In genomic region chr4:108036252-108036651, GRCh38 we compare ENCODE assay signal across 9 cellular contexts. TPM values are rescaled to one million over a fixed set of nuclear protein-coding genes. Genes with fewer than 3 reads are reported as not detected.
DNase-seq lines count a peak whose midpoint lies in the region; ATAC-seq lines count a peak whose summit lies in the region.
"Had no signal": no experiment of that assay in that cellular context is flagged by ENCODE, and none has a peak within 500 bp of the region (broad histone marks: within the 10 kb centered on the region; RNA-seq: fewer than 3 reads in every experiment).

No MANE protein-coding gene starts in this region.

- H3K27me3 Mint-ChIP-seq in T-helper 17 cell, result no peaks in the 10 kb centered on the region

- H3K36me3 Mint-ChIP-seq in T-helper 17 cell (ENCODE audit: low read depth), result no peaks in the 10 kb centered on the region

- ATAC-seq in GM18502 (IDR thresholded peaks at IDR 0.05; ENCODE audit: poor library complexity, unreplicated experiment), result peak; percentile 95
- peak; percentile 97 for ATAC-seq in HG02798 (IDR thresholded peaks at IDR 0.05; ENCODE audit: poor library complexity, unreplicated experiment)
- peak; percentile 96 for ATAC-seq in T-helper 17 cell

- peak overlapping the region; percentile 78 for H3K27ac Mint-ChIP-seq in T-helper 17 cell

- DNase-seq in T-helper 17 cell, result peak in 1 of 3 donors; percentile 16
- DNase-seq in effector CD8-positive, alpha-beta T cell (lab: John Stamatoyannopoulos, UW), result peak; percentile 43
- no peak for DNase-seq in NCI-H345 (lab: John Stamatoyannopoulos, UW)
- no peak for DNase-seq in AG08395 (ENCODE audit: low spot score)
- no peak for DNase-seq in AG08396 (ENCODE audit: low spot score)
- DNase-seq in NCI-H2081 (lab: John Stamatoyannopoulos, UW), result no peak

- no peaks in the 10 kb centered on the region for H3K9me3 ChIP-seq in T-helper 17 cell (ENCODE audit: control insufficient read depth, low read length, poor library complexity, severe bottlenecking)
- H3K9me3 ChIP-seq: neutrophil had no signal

- peak overlapping the region; percentile 43 for H3K4me3 Mint-ChIP-seq in T-helper 17 cell

- H3K4me1 Mint-ChIP-seq in T-helper 17 cell, result peaks cover 9% of the 10 kb centered on the region

RNA-seq across cellular contexts. Expression of gene HADH, which starts 46.6 kb away (rescaled TPM):
- 10 to 100 TPM; 10.5 to 13.3 TPM for total RNA-seq in T-helper 17 cell
